28 cellular contexts compared by ENCODE assay signal in the genomic region with DNA sequence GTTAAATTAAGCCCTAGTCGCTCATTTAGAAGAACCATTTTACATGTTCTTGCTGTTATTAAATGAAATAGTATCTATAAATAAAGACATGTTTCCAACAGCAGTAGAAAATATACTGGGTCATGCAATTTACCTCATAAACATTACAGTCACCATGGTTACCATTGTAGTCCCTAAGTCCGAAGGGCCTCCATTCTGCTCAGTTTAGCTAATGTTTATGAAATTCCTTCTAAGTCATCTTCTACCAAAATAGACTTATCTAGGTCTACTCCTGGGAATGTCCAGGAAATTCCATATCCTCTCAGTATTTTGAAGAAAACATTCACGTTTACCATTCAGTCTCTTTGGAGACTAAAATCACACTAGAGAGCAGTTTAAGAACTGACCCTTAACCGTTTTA.
"Had no signal": no experiment of that assay in that cellular context is flagged by ENCODE, and none has a peak within 500 bp of the region (broad histone marks: within the 10 kb centered on the region; RNA-seq: fewer than 3 reads in every experiment).

No MANE protein-coding gene starts in this region.

- H3K4me2 ChIP-seq: SK-N-SH had no signal

- H3K9me3 ChIP-seq: ascending aorta, body of pancreas, SJCRH30, SK-N-SH had no signal

- H3K9ac ChIP-seq: SK-N-SH had no signal

- H3K4me1 ChIP-seq: ascending aorta, body of pancreas, SJCRH30 had no signal

- H3K27me3 ChIP-seq: ascending aorta, body of pancreas, cardiac muscle cell, SJCRH30 had no signal

- H3K36me3 ChIP-seq: ascending aorta, cardiac muscle cell, SJCRH30 had no signal

- H3K4me3 ChIP-seq: ascending aorta, body of pancreas, cardiac muscle cell, SJCRH30 had no signal

- H3K27ac ChIP-seq: ascending aorta, body of pancreas, cardiac muscle cell, SJCRH30, VCaP had no signal

- DNase-seq: activated CD4-positive, alpha-beta memory T cell treated with anti-CD3 and anti-CD28 coated beads for 36 hours; activated CD4-positive, alpha-beta T cell treated with anti-CD3 and anti-CD28 coated beads, Interleukin-2, amount 10 ng/mL, durations not matched to agents 7 days and 5 days; activated CD4-positive, CD25-positive, alpha-beta regulatory T cell; activated CD8-positive, alpha-beta memory T cell treated with anti-CD3 and anti-CD28 coated beads for 24 hours; activated effector memory CD4-positive, alpha-beta T cell treated with anti-CD3 and anti-CD28 coated beads, Interleukin-2, amount 50 U/mL, for 16 hours; activated naive CD4-positive, alpha-beta T cell treated with Interleukin-2 at 50 U/mL for 16 hours; activated naive CD8-positive, alpha-beta T cell treated with anti-CD3 and anti-CD28 coated beads, Interleukin-2, amount 50 U/mL, for 24 hours; activated T-cell treated with anti-CD3 and anti-CD28 coated beads, Interleukin-2, amount 50 U/mL, for 4 hours; amniotic stem cell; body of pancreas; Kasumi-1; KBM-7; NCI-H146; NCI-H187 treated with DMSO at 0.1 percent for 48 hours; NCI-H2081 treated with DMSO at 0.1 percent for 48 hours; NCI-H2171 treated with DMSO at 0.1 percent for 48 hours; NCI-H226; NCI-H526 treated with DMSO at 0.1 percent for 48 hours; NCI-H82; OCI-M1; Right ventricle myocardium superior; RPMI8226; SJCRH30; SK-N-SH; T-helper 1 cell had no signal
